8 cellular contexts compared by ENCODE assay signal in the genomic region with DNA sequence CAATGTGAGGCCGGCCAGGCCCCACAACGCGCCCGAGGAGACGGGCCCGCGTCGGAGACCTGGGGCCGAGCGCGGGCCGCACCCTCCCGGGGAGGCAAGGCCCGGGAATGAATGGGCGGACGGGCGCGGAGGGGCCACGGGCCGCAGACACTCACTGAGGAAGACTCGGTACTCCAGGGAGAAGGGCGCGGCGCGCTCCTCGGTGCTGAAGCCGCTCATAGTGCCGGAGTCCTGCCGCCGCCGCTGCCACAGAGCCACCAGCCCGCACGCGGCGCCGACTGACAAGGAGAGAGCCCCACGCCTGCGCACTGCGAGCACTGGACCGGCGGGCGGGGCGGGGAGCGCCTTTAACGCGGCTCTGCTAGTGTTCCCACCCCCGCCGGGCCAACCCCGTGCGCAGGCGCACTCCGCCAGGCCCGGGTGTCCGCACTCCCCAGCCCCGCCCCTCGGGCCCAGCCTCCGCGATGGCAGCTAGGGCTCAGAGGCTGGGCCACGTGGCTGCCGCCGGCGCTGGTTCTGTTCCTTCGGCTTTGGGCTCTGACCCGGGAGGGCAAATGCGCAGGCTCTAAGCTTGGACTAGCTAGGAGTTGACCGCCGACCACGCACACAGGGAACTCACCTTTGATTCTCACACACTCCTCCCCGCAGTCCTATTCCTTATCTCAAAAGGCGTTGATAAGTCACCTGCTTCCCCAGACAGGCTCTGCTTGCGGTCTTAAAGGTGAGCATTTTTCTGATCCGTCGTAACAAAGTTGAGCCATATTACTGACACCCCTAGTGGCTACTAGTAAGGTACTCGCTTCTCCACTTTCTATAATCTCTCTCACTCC. TPM values are rescaled to one million over a fixed set of nuclear protein-coding genes. Genes with fewer than 3 reads are reported as not detected.
DNase-seq lines count a peak whose midpoint lies in the region; ATAC-seq and TF ChIP-seq lines count a peak whose summit lies in the region.

Gene PPA1, minus strand, starts transcription at position 321 of the 830 bp plus-strand sequence. Its CDS starts 102 bp downstream, at position 219.

- H3K27ac ChIP-seq in osteoblast (ENCODE audit: low read depth, low read length) = peak within 1 kb of the TSS; percentile 76
- H3K27ac ChIP-seq in thoracic aorta = peak within 1 kb of the TSS; percentile 50 to 64

- H3K27ac Mint-ChIP-seq in activated naive CD4-positive, alpha-beta T cell treated with anti-CD3 and anti-CD28 coated beads, Interleukin-2, amount 50 U/mL, for 72 hours = peak within 1 kb of the TSS; percentile 91 to 94

- H3K27me3 ChIP-seq in osteoblast (ENCODE audit: insufficient read depth, low read length) (no peaks in the 10 kb centered on the region), thoracic aorta (replicated peaks; ENCODE audit: insufficient read depth) (no peaks in the 10 kb centered on the region)

- peaks cover 11 to 23% of the 10 kb centered on the region in 2 donors for H3K36me3 Mint-ChIP-seq in activated naive CD4-positive, alpha-beta T cell treated with anti-CD3 and anti-CD28 coated beads, Interleukin-2, amount 50 U/mL, for 72 hours

- H3K36me3 ChIP-seq in osteoblast (ENCODE audit: insufficient read depth, low read length) = peaks cover 17% of the 10 kb centered on the region
- no peaks in the 10 kb centered on the region for H3K36me3 ChIP-seq in thoracic aorta

- peak within 1 kb of the TSS; percentile 100 for H2AFZ ChIP-seq in osteoblast (ENCODE audit: low read length)

- DNase-seq in GM10266 (ENCODE audit: extremely low spot score) (peak; percentile 100), NCI-H1092 (lab: John Stamatoyannopoulos, UW) (peak; percentile 95), glomerular visceral epithelial cell (ENCODE audit: extremely low spot score) (peak; percentile 97), osteoblast (ENCODE audit: insufficient read length, low spot score, missing footprints) (peak; percentile 100), thoracic aorta (ENCODE audit: low spot score) (peak; percentile 93)
- DNase-seq in activated naive CD4-positive, alpha-beta T cell treated with anti-CD3 and anti-CD28 coated beads, Interleukin-2, amount 50 U/mL, for 72 hours (ENCODE audit: low spot score in 2 of 2) = peak; percentile 99 to 100

- peak within 1 kb of the TSS; percentile 95 for H3K4me3 ChIP-seq in osteoblast (ENCODE audit: insufficient read depth, low read length)
- H3K4me3 ChIP-seq in thoracic aorta = peak within 1 kb of the TSS; percentile 94

- peak within 1 kb of the TSS; percentile 100 for H3K4me2 ChIP-seq in osteoblast (ENCODE audit: insufficient read depth, low read length)

- TF ChIP-seq CTCF in GM10266 (IDR thresholded peaks at IDR 0.05; ENCODE audit: control insufficient read depth, insufficient read depth, low read depth, missing control alignments) (peak; percentile 6), osteoblast (IDR thresholded peaks at IDR 0.05; ENCODE audit: extremely low read depth, low read depth, low read length) (peak; percentile 30), thoracic aorta (IDR thresholded peaks at IDR 0.05) (no peak)

- no peaks in the 10 kb centered on the region for H3K9me3 Mint-ChIP-seq in activated naive CD4-positive, alpha-beta T cell treated with anti-CD3 and anti-CD28 coated beads, Interleukin-2, amount 50 U/mL, for 72 hours

- peaks cover 41% of the 10 kb centered on the region for H3K79me2 ChIP-seq in osteoblast (ENCODE audit: insufficient read depth, low read length)

- peak; percentile 87 for ATAC-seq in HG02588 (IDR thresholded peaks at IDR 0.05; ENCODE audit: unreplicated experiment)
- ATAC-seq in SK-N-SH treated with all-trans-retinoic acid at 6 μM for 48 hours = peak; percentile 92
- ATAC-seq in activated naive CD4-positive, alpha-beta T cell treated with anti-CD3 and anti-CD28 coated beads, Interleukin-2, amount 50 U/mL, for 72 hours = peak; percentile 90 to 93
- ATAC-seq in thoracic aorta (ENCODE audit: insufficient number of reproducible peaks, low FRiP score, low read depth) = peak; percentile 83

- peaks cover 20% of the 10 kb centered on the region for H4K20me1 ChIP-seq in osteoblast (ENCODE audit: insufficient read depth, low read length)

- H3K4me1 ChIP-seq in osteoblast (ENCODE audit: insufficient read depth, low read length) (peaks cover 13% of the 10 kb centered on the region), thoracic aorta (ENCODE audit: control insufficient read depth in 1 of 2, low read depth in 2 of 2) (peaks cover 0 to 11% of the 10 kb centered on the region in 2 donors)

- H3K9me3 ChIP-seq in osteoblast (ENCODE audit: low read depth, low read length) = no peaks in the 10 kb centered on the region
- no peaks in the 10 kb centered on the region for H3K9me3 ChIP-seq in thoracic aorta

TF ChIP-seq in SK-N-SH treated with all-trans-retinoic acid at 6 μM for 48 hours, 23 proteins besides CTCF, POLR2A, EP300 and RAD21:
- TF ChIP-seq ARNTL (CRISPR knock-in tag; IDR thresholded peaks at IDR 0.05; ENCODE audit: borderline replicate concordance, low read depth) (no peak), ZFP3 (CRISPR knock-in tag; IDR thresholded peaks at IDR 0.05) (peak; percentile 14; the same call in 1 of the 2 replicates)

RNA-seq across cellular contexts. Expression of gene PPA1, which starts in this region (rescaled TPM):
- 100 to 1,000 TPM; 233 to 258 TPM for total RNA-seq in activated naive CD4-positive, alpha-beta T cell treated with anti-CD3 and anti-CD28 coated beads, Interleukin-2, amount 50 U/mL, for 72 hours
- 200 and 219 TPM in 2 replicates for total RNA-seq in osteoblast
- 10 to 100 TPM; 55.9 to 76.1 TPM for total RNA-seq in thoracic aorta

Comparison
In these comparisons a context has a peak if more than half of its experiments do, and no peak if none do; other contexts are left out.
1. Peak in every context shown above with its lines: DNase-seq, ATAC-seq, H3K4me3 ChIP-seq and H3K27ac ChIP-seq.